11 cellular contexts compared by ENCODE assay signal in genomic region chr3:41267975-41268640, GRCh38.
A peak's percentile ranks its signal among the peaks of the same experiment; 100 is the strongest.
DNase-seq lines count a peak whose midpoint lies in the region; ATAC-seq, FAIRE-seq and TF ChIP-seq lines count a peak whose summit lies in the region.
"Had no signal": no experiment of that assay in that cellular context is flagged by ENCODE, and none has a peak within 500 bp of the region (broad histone marks: within the 10 kb centered on the region; RNA-seq: fewer than 3 reads in every experiment).

No MANE protein-coding gene starts in this region.

- H3K4me3 ChIP-seq in fibroblast of lung (replicated peaks in 1 of 4; ENCODE audit: control extremely low read depth in 1 of 4, insufficient read depth in 1 of 4, low read depth in 3 of 4, low read length in 4 of 4) (no peak overlapping the region), Karpas-422 (ENCODE audit: low read length) (no peak overlapping the region)

- no peaks in the 10 kb centered on the region for H3K9me2 ChIP-seq in Karpas-422 (replicated peaks; ENCODE audit: insufficient read depth, low read length)

- FAIRE-seq in D721Med (lab: Jason Lieb, UNC), result no peak

- H3K79me2 ChIP-seq in fibroblast of lung (ENCODE audit: control insufficient read depth, insufficient read depth, low read length) (no peaks in the 10 kb centered on the region), Karpas-422 (ENCODE audit: low read length) (no peaks in the 10 kb centered on the region)
- H3K79me2 ChIP-seq: parathyroid adenoma had no signal

- H4K20me1 ChIP-seq in fibroblast of lung (ENCODE audit: control insufficient read depth, extremely low read depth, insufficient read depth, low read length) (no peaks in the 10 kb centered on the region), Karpas-422 (ENCODE audit: insufficient read depth, low read depth, low read length) (no peaks in the 10 kb centered on the region)

- DNase-seq in GOT3 (lab: John Stamatoyannopoulos, UW) (peak; percentile 21), RKO (ENCODE audit: low spot score) (peak; percentile 88), fibroblast of lung (ENCODE audit: low read depth in 2 of 2) (peak; percentile 95 to 96), D721Med (ENCODE audit: insufficient read length, low spot score) (no peak), Karpas-422 (no peak)
- no peak for DNase-seq in stimulated activated naive CD4-positive, alpha-beta T cell (lab: John Stamatoyannopoulos, UW)
- DNase-seq: amygdala, NCI-H446 had no signal

- H3K27me3 ChIP-seq in fibroblast of lung (ENCODE audit: control insufficient read depth, insufficient read depth, low read length) (no peaks in the 10 kb centered on the region), Karpas-422 (ENCODE audit: low read length) (no peaks in the 10 kb centered on the region)

- H3K36me3 ChIP-seq in fibroblast of lung (ENCODE audit: control insufficient read depth, insufficient read depth, low read length) (no peaks in the 10 kb centered on the region), Karpas-422 (ENCODE audit: insufficient read depth, low read length) (no peaks in the 10 kb centered on the region)

- H3K4me1 ChIP-seq in fibroblast of lung (ENCODE audit: control insufficient read depth, extremely low read depth, insufficient read depth, low read length) (peaks cover 8% of the 10 kb centered on the region), Karpas-422 (ENCODE audit: low read length) (no peaks in the 10 kb centered on the region)

- H3K27ac ChIP-seq in 22Rv1 (peak overlapping the region; percentile 42; the same call in 1 of the 2 replicates), fibroblast of lung (ENCODE audit: insufficient read depth, low read length) (no peak overlapping the region), Karpas-422 (ENCODE audit: low read length) (no peak overlapping the region)
- H3K27ac ChIP-seq: parathyroid adenoma had no signal

- H2AFZ ChIP-seq in fibroblast of lung (ENCODE audit: low read length) (no peak overlapping the region), Karpas-422 (ENCODE audit: low read length) (no peak overlapping the region)
- H2AFZ ChIP-seq: parathyroid adenoma had no signal

- H3K4me2 ChIP-seq in fibroblast of lung (ENCODE audit: extremely low read depth, insufficient read depth, low read length) (no peak overlapping the region), Karpas-422 (ENCODE audit: low read depth, low read length, poor library complexity, severe bottlenecking) (no peak overlapping the region)

- H3K9me3 ChIP-seq in fibroblast of lung (ENCODE audit: control insufficient read depth, insufficient read depth, low read depth, low read length), result no peaks in the 10 kb centered on the region
- no peaks in the 10 kb centered on the region for H3K9me3 ChIP-seq in Karpas-422 (ENCODE audit: low read length)

- no peak for TF ChIP-seq CTCF in 22Rv1 (IDR thresholded peaks at IDR 0.05)
- TF ChIP-seq CTCF in fibroblast of lung (conservative IDR thresholded peaks at IDR 0.05 in 1 of 2, IDR thresholded peaks at IDR 0.05 in 1 of 2; ENCODE audit: low read depth in 1 of 2, low read length in 2 of 2), result no peak
- TF ChIP-seq CTCF in D721Med (IDR thresholded peaks at IDR 0.05; ENCODE audit: insufficient read depth, missing control alignments), result no peak

- H3K9ac ChIP-seq in fibroblast of lung (ENCODE audit: insufficient read depth, low read length) (no peak overlapping the region), Karpas-422 (ENCODE audit: low read length) (no peak overlapping the region)
- H3K9ac ChIP-seq: parathyroid adenoma had no signal

- no peak for ATAC-seq in GM21526 (IDR thresholded peaks at IDR 0.05; ENCODE audit: low FRiP score, unreplicated experiment)

Comparison
In these comparisons a context has a peak if more than half of its experiments do, and no peak if none do; other contexts are left out.
1. DNase-seq: peak in GOT3 (single experiment), RKO (single experiment) and fibroblast of lung (2 of 2); none in D721Med (single experiment), stimulated activated naive CD4-positive, alpha-beta T cell (0 of 6) and Karpas-422 (single experiment).